Comparison of ENCODE assay signal across 1 cellular context in the genomic region with DNA sequence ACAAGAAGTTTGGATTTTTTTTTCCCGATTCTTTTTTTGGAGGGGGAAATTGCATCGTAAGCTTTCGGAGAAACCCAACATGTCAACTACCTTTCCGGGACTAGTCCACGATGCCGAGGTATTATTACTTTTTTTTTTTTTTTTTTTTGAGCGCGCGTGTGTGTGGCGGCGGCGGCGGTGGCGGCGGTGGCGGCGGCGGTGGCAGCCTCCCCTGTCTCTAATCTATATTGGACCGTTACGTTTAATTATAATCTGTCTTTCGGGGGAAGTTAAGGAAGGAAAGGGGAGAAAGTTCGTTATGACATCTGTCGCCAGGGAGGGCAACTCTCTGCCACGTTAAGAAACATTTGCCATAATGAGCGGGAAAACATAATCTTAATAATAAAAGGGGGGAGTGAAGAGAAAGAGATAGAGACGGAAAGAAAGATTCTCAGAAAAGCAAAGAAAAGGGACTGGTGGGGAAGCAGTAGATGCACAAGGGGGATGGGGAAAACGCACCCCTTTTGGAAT.
TF ChIP-seq lines count a peak whose summit lies in the region.

No MANE protein-coding gene starts in this region.

TF ChIP-seq in GM23338, 12 proteins besides CTCF, POLR2A, EP300 and RAD21 (continued from another document):
- TF ChIP-seq, protein P1, sequence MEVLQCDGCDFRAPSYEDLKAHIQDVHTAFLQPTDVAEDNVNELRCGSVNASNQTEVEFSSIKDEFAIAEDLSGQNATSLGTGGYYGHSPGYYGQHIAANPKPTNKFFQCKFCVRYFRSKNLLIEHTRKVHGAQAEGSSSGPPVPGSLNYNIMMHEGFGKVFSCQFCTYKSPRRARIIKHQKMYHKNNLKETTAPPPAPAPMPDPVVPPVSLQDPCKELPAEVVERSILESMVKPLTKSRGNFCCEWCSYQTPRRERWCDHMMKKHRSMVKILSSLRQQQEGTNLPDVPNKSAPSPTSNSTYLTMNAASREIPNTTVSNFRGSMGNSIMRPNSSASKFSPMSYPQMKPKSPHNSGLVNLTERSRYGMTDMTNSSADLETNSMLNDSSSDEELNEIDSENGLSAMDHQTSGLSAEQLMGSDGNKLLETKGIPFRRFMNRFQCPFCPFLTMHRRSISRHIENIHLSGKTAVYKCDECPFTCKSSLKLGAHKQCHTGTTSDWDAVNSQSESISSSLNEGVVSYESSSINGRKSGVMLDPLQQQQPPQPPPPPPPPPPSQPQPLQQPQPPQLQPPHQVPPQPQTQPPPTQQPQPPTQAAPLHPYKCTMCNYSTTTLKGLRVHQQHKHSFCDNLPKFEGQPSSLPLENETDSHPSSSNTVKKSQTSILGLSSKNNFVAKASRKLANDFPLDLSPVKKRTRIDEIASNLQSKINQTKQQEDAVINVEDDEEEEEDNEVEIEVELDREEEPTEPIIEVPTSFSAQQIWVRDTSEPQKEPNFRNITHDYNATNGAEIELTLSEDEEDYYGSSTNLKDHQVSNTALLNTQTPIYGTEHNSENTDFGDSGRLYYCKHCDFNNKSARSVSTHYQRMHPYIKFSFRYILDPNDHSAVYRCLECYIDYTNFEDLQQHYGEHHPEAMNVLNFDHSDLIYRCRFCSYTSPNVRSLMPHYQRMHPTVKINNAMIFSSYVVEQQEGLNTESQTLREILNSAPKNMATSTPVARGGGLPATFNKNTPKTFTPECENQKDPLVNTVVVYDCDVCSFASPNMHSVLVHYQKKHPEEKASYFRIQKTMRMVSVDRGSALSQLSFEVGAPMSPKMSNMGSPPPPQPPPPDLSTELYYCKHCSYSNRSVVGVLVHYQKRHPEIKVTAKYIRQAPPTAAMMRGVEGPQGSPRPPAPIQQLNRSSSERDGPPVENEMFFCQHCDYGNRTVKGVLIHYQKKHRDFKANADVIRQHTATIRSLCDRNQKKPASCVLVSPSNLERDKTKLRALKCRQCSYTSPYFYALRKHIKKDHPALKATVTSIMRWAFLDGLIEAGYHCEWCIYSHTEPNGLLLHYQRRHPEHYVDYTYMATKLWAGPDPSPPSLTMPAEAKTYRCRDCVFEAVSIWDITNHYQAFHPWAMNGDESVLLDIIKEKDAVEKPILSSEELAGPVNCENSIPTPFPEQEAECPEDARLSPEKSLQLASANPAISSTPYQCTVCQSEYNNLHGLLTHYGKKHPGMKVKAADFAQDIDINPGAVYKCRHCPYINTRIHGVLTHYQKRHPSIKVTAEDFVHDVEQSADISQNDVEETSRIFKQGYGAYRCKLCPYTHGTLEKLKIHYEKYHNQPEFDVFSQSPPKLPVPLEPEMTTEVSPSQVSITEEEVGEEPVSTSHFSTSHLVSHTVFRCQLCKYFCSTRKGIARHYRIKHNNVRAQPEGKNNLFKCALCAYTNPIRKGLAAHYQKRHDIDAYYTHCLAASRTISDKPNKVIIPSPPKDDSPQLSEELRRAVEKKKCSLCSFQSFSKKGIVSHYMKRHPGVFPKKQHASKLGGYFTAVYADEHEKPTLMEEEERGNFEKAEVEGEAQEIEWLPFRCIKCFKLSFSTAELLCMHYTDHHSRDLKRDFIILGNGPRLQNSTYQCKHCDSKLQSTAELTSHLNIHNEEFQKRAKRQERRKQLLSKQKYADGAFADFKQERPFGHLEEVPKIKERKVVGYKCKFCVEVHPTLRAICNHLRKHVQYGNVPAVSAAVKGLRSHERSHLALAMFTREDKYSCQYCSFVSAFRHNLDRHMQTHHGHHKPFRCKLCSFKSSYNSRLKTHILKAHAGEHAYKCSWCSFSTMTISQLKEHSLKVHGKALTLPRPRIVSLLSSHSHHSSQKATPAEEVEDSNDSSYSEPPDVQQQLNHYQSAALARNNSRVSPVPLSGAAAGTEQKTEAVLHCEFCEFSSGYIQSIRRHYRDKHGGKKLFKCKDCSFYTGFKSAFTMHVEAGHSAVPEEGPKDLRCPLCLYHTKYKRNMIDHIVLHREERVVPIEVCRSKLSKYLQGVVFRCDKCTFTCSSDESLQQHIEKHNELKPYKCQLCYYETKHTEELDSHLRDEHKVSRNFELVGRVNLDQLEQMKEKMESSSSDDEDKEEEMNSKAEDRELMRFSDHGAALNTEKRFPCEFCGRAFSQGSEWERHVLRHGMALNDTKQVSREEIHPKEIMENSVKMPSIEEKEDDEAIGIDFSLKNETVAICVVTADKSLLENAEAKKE (CRISPR knock-in tag; IDR thresholded peaks at IDR 0.05): no peak
